Comparison of ENCODE assay signal across 3 cellular contexts in the genomic region with DNA sequence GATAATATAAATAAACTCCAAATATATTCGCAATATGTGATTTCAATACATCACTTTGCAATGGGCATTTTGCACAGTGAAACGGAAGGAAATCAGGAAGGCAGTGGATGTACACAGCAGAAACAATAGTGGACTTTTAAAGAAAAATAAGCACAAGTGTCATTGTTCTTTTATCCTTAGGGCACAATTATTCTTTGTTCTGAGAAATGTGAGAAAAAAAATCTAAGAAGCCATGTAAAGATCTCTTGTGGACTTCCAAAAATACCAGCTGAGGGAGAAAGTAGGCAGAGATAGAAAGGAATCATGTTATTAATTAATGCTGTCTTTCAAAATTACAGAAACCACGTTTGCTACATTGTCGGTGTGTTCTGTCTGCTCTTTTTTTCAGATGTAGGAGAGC.
TF ChIP-seq lines count a peak whose summit lies in the region.

No MANE protein-coding gene starts in this region.

TF ChIP-seq in endothelial cell of umbilical vein, 7 proteins besides CTCF, POLR2A, EP300 and RAD21:
- TF ChIP-seq EZH2 (IDR thresholded peaks at IDR 0.05; ENCODE audit: borderline replicate concordance, low read depth, low read length, severe bottlenecking): no peak
- TF ChIP-seq, protein P1, sequence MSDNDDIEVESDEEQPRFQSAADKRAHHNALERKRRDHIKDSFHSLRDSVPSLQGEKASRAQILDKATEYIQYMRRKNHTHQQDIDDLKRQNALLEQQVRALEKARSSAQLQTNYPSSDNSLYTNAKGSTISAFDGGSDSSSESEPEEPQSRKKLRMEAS (IDR thresholded peaks at IDR 0.05; ENCODE audit: insufficient read depth, insufficient read length): no peak
- TF ChIP-seq JUN (IDR thresholded peaks at IDR 0.05; ENCODE audit: borderline replicate concordance, insufficient read depth, insufficient read length, low read depth): no peak
- TF ChIP-seq MYC (IDR thresholded peaks at IDR 0.05; ENCODE audit: low read depth, low read length): no peak
- TF ChIP-seq FOS (IDR thresholded peaks at IDR 0.05; ENCODE audit: borderline replicate concordance, insufficient read depth, low read length): no peak
- no peak for TF ChIP-seq GATA2 (IDR thresholded peaks at IDR 0.05; ENCODE audit: insufficient read depth, insufficient read length, low read depth, low read length)
- TF ChIP-seq POLR2AphosphoS5 (IDR thresholded peaks at IDR 0.05; ENCODE audit: insufficient read depth, low read depth, low read length): no peak

TF ChIP-seq in neural cell, 6 proteins besides CTCF, POLR2A, EP300 and RAD21:
- TF ChIP-seq, protein P2, sequence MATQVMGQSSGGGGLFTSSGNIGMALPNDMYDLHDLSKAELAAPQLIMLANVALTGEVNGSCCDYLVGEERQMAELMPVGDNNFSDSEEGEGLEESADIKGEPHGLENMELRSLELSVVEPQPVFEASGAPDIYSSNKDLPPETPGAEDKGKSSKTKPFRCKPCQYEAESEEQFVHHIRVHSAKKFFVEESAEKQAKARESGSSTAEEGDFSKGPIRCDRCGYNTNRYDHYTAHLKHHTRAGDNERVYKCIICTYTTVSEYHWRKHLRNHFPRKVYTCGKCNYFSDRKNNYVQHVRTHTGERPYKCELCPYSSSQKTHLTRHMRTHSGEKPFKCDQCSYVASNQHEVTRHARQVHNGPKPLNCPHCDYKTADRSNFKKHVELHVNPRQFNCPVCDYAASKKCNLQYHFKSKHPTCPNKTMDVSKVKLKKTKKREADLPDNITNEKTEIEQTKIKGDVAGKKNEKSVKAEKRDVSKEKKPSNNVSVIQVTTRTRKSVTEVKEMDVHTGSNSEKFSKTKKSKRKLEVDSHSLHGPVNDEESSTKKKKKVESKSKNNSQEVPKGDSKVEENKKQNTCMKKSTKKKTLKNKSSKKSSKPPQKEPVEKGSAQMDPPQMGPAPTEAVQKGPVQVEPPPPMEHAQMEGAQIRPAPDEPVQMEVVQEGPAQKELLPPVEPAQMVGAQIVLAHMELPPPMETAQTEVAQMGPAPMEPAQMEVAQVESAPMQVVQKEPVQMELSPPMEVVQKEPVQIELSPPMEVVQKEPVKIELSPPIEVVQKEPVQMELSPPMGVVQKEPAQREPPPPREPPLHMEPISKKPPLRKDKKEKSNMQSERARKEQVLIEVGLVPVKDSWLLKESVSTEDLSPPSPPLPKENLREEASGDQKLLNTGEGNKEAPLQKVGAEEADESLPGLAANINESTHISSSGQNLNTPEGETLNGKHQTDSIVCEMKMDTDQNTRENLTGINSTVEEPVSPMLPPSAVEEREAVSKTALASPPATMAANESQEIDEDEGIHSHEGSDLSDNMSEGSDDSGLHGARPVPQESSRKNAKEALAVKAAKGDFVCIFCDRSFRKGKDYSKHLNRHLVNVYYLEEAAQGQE (IDR thresholded peaks at IDR 0.05; ENCODE audit: borderline replicate concordance): no peak
- TF ChIP-seq SMC3 (conservative IDR thresholded peaks at IDR 0.05; ENCODE audit: poor library complexity): no peak
- TF ChIP-seq EZH2 (IDR thresholded peaks at IDR 0.05; ENCODE audit: borderline replicate concordance, insufficient read depth, low read length, poor library complexity, severe bottlenecking): no peak
- TF ChIP-seq MXI1 (conservative IDR thresholded peaks at IDR 0.05; ENCODE audit: poor library complexity, severe bottlenecking): no peak
- TF ChIP-seq POLR2AphosphoS5 (IDR thresholded peaks at IDR 0.05): no peak
- no peak for TF ChIP-seq TAF1 (IDR thresholded peaks at IDR 0.05; ENCODE audit: low read depth)

TF ChIP-seq in HepG2, 621 proteins besides CTCF, POLR2A, EP300 and RAD21:
- no peak for TF ChIP-seq FOXK2 (IDR thresholded peaks at IDR 0.05)
TF ChIP-seq in HepG2: peak in this region for 0.
